In the genomic region with DNA sequence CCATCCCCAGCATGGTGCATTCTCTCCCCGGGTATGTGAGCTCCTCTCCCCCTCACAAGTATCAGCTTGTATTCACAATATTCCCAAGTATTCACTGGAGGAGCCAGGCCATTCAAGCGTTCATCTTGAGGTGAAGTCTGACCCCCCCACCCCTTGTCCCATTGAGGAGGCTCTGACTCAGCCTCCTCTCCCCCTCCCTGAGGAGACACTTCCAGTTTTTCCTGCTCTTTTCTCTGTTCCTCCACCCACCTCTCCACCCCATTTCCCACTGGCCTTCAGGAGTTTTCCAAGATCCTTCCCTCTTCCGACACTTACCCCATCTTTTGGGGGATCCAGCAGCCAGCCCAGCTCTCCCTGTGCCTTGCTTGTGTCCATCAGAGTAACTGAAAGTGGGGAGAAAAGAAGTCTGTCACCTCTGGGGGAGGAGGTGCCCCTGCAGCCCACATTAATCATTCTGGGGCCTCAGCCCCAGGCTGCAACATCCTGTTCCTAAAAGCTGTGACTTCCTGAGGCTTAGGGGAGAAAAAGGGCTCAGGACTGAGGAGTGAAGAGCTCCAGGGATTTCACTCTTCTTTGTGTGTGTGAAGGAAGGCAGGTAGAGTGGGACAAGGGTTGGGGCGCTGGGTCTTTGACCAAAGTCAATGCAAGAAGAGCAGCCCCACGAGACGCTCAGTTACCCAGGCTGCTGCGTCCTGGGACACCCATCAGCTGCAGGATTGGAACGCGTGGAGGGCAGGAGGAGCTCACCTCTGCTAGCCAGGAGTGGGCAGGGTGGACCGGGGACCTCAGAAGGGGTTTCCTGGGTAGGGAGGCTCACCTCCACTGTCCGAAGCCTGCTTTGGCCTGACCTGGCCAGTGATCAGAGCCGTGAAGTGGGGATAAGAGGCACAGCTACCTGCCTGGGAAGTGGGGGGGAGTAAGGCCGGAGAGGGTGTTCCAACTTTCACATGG, we compare ENCODE assay signal across 1 cellular context.
TF ChIP-seq lines count a peak whose summit lies in the region.

No MANE protein-coding gene starts in this region.

TF ChIP-seq in H1, 55 proteins besides CTCF, POLR2A, EP300 and RAD21:
- TF ChIP-seq JUN (IDR thresholded peaks at IDR 0.05; ENCODE audit: low read depth, low read length) (no peak), CTBP2 (IDR thresholded peaks at IDR 0.05; ENCODE audit: borderline replicate concordance, insufficient read depth, insufficient read length, low read length) (no peak), RFX5 (IDR thresholded peaks at IDR 0.05; ENCODE audit: borderline replicate concordance, low read depth, low read length) (no peak), SP2 (IDR thresholded peaks at IDR 0.05; ENCODE audit: low read length) (no peak), EZH2 (IDR thresholded peaks at IDR 0.05; ENCODE audit: low read depth, low read length, severe bottlenecking) (no peak), ZNF274 (IDR thresholded peaks at IDR 0.05; ENCODE audit: borderline replicate concordance, extremely low read depth, low read length) (no peak), CBX8 (IDR thresholded peaks at IDR 0.05; ENCODE audit: borderline replicate concordance, low read depth, low read length) (no peak)
